ENCODE assay signal across 10 cellular contexts in genomic region chr3:195623168-195623565, GRCh38. TPM values are rescaled to one million over a fixed set of nuclear protein-coding genes. Genes with fewer than 3 reads are reported as not detected.
DNase-seq lines count a peak whose midpoint lies in the region; ATAC-seq and TF ChIP-seq lines count a peak whose summit lies in the region.
"Not testable (repeated sequence)": the region's sequence is repeated elsewhere in the genome, so short reads cannot be mapped to it uniquely, and the experiment has no call there.
"Had no signal": no experiment of that assay in that cellular context is flagged by ENCODE, and none has a peak within 500 bp of the region (broad histone marks: within the 10 kb centered on the region; RNA-seq: fewer than 3 reads in every experiment).

No MANE protein-coding gene starts in this region.

- not testable (repeated sequence) for H3K4me1 Mint-ChIP-seq in activated CD8-positive, alpha-beta T cell treated with anti-CD3 and anti-CD28 coated beads, Interleukin-2, amount 10 ng/mL, durations not matched to agents 7 days and 5 days (ENCODE audit: low read depth)

- intact Hi-C loops in Right ventricle myocardium inferior (cut with DNase I): loop anchor here (5.0 kb wide), 1 partner anchor 124 kb away; no protein-coding TSS in a partner anchor
- intact Hi-C loops in sciatic nerve (cut with DNase I): not testable (repeated sequence)

- H3K9me3 ChIP-seq in RWPE2 (ENCODE audit: severe bottlenecking); right atrium auricular region: not testable (repeated sequence)

- CTCF ChIA-PET in activated CD8-positive, alpha-beta T cell treated with anti-CD3 and anti-CD28 coated beads, Interleukin-2, amount 10 ng/mL, durations not matched to agents 7 days and 5 days (lab: Charles Lee): not testable (repeated sequence)

- H3K27me3 Mint-ChIP-seq in activated CD8-positive, alpha-beta T cell treated with anti-CD3 and anti-CD28 coated beads, Interleukin-2, amount 10 ng/mL, durations not matched to agents 7 days and 5 days (ENCODE audit: low read depth): not testable (repeated sequence)

- H3K36me3 ChIP-seq in RWPE2 (ENCODE audit: low read depth); right atrium auricular region: not testable (repeated sequence)

- H3K27me3 ChIP-seq in RWPE2 (ENCODE audit: insufficient read depth, poor library complexity, severe bottlenecking); right atrium auricular region: not testable (repeated sequence)

- peak; percentile 3 for DNase-seq in RWPE2 (ENCODE audit: low spot score)
- DNase-seq in activated CD8-positive, alpha-beta T cell treated with anti-CD3 and anti-CD28 coated beads, Interleukin-2, amount 10 ng/mL, durations not matched to agents 7 days and 5 days: peak; percentile 15
- DNase-seq in Right ventricle myocardium inferior (ENCODE audit: missing footprints): peak; percentile 30
- DNase-seq in right atrium auricular region (ENCODE audit: low spot score): peak; percentile 11
- DNase-seq in left lobe of liver (ENCODE audit: low spot score): peak; percentile 18
- DNase-seq in mesenteric fat pad (ENCODE audit: low spot score): peak; percentile 45
- not testable (repeated sequence) for DNase-seq in sciatic nerve (ENCODE audit: low spot score)

- H3K4me3 Mint-ChIP-seq in activated CD8-positive, alpha-beta T cell treated with anti-CD3 and anti-CD28 coated beads, Interleukin-2, amount 10 ng/mL, durations not matched to agents 7 days and 5 days: not testable (repeated sequence)

- H3K27ac Mint-ChIP-seq in activated CD8-positive, alpha-beta T cell treated with anti-CD3 and anti-CD28 coated beads, Interleukin-2, amount 10 ng/mL, durations not matched to agents 7 days and 5 days: not testable (repeated sequence)

- H3K4me3 ChIP-seq in RWPE2 (ENCODE audit: severe bottlenecking); right atrium auricular region: not testable (repeated sequence)

- POLR2A ChIA-PET in activated CD8-positive, alpha-beta T cell treated with anti-CD3 and anti-CD28 coated beads, Interleukin-2, amount 10 ng/mL, durations not matched to agents 7 days and 5 days (lab: Charles Lee): not testable (repeated sequence)

- H3K9me3 Mint-ChIP-seq in activated CD8-positive, alpha-beta T cell treated with anti-CD3 and anti-CD28 coated beads, Interleukin-2, amount 10 ng/mL, durations not matched to agents 7 days and 5 days (ENCODE audit: insufficient read depth): not testable (repeated sequence)

- not testable (repeated sequence) for TF ChIP-seq CTCF in RWPE2 (IDR thresholded peaks at IDR 0.05; ENCODE audit: poor library complexity, severe bottlenecking); right atrium auricular region (IDR thresholded peaks at IDR 0.05)

- ATAC-seq in RWPE2 (ENCODE audit: low read depth); activated CD8-positive, alpha-beta T cell treated with anti-CD3 and anti-CD28 coated beads, Interleukin-2, amount 10 ng/mL, durations not matched to agents 7 days and 5 days; Right ventricle myocardium inferior; left lobe of liver: not testable (repeated sequence)
- ATAC-seq in sciatic nerve: peak; percentile 18

- H3K36me3 Mint-ChIP-seq in activated CD8-positive, alpha-beta T cell treated with anti-CD3 and anti-CD28 coated beads, Interleukin-2, amount 10 ng/mL, durations not matched to agents 7 days and 5 days (ENCODE audit: low read depth): not testable (repeated sequence)

- H3K27ac ChIP-seq in RWPE2 (ENCODE audit: poor library complexity, severe bottlenecking); right atrium auricular region: not testable (repeated sequence)

- H3K4me1 ChIP-seq in RWPE2 (ENCODE audit: insufficient read depth, poor library complexity, severe bottlenecking); right atrium auricular region: not testable (repeated sequence)

RNA-seq across cellular contexts. Expression of gene APOD, which starts 39.4 kb away (rescaled TPM):
- not detected for total RNA-seq in activated CD8-positive, alpha-beta T cell treated with anti-CD3 and anti-CD28 coated beads, Interleukin-2, amount 10 ng/mL, durations not matched to agents 7 days and 5 days
- 327 TPM for total RNA-seq in Right ventricle myocardium inferior
- total RNA-seq in right atrium auricular region: 10 to 100 TPM; 79.6 to 93.2 TPM
- total RNA-seq in left lobe of liver: 0.25 TPM
- 362 TPM for total RNA-seq in mesenteric fat pad
- total RNA-seq in sciatic nerve: 6,445 TPM
- total RNA-seq: Calu3; CD4-positive, alpha-beta T cell; CD8-positive, alpha-beta T cell had no signal

Comparison
In these comparisons a context has a peak if more than half of its experiments do, and no peak if none do; other contexts are left out.
1. RNA of gene APOD, which starts 39.4 kb away (total RNA-seq): 6,445 TPM in sciatic nerve (single experiment), 362 TPM in mesenteric fat pad (single experiment), 327 TPM in Right ventricle myocardium inferior (single experiment) and 79.6 to 93.2 TPM in right atrium auricular region; 0.25 TPM in left lobe of liver (single experiment) and not detected in activated CD8-positive, alpha-beta T cell treated with anti-CD3 and anti-CD28 coated beads, Interleukin-2, amount 10 ng/mL, durations not matched to agents 7 days and 5 days; every median in the first group is over 10 times any median in the second.